In genomic region chr2:228723599-228723998, GRCh38 we compare ENCODE assay signal across 24 cellular contexts.
DNase-seq lines count a peak whose midpoint lies in the region; ATAC-seq, FAIRE-seq and TF ChIP-seq lines count a peak whose summit lies in the region.
"Had no signal": no experiment of that assay in that cellular context is flagged by ENCODE, and none has a peak within 500 bp of the region (broad histone marks: within the 10 kb centered on the region; RNA-seq: fewer than 3 reads in every experiment).

No MANE protein-coding gene starts in this region.

- CTCF ChIA-PET in HepG2 (lab: Yijun Ruan, JAX; ENCODE audit: low intra/inter-chr PET ratio, low total read pairs) = no interaction called here

- in situ Hi-C loops in HepG2 (cut with HindIII; ENCODE audit: extremely low pct_ligation_motif_present, low pct_unique_long_range_greater_than_20kb) = no loop called here

- H3K4me3 ChIP-seq in HepG2 (replicated peaks in 1 of 3; ENCODE audit: insufficient read depth in 1 of 3, low read depth in 2 of 3, low read length in 3 of 3) (no peak overlapping the region), right lobe of liver (no peak overlapping the region), bronchial epithelial cell (ENCODE audit: low read depth, low read length) (no peak overlapping the region), lower lobe of right lung (no peak overlapping the region), upper lobe of right lung (no peak overlapping the region)
- H3K4me3 ChIP-seq: BLaER1, GM12878 had no signal

- H4K20me1 ChIP-seq in HepG2 (ENCODE audit: insufficient read depth, low read length) = no peaks in the 10 kb centered on the region
- H4K20me1 ChIP-seq: BLaER1 had no signal

- no peak for TF ChIP-seq CTCF in HepG2 (CRISPR knock-in tag; IDR thresholded peaks at IDR 0.05)
- TF ChIP-seq CTCF in right lobe of liver (IDR thresholded peaks at IDR 0.05) = no peak
- TF ChIP-seq CTCF in bronchial epithelial cell (IDR thresholded peaks at IDR 0.05; ENCODE audit: insufficient read depth, low read length, severe bottlenecking) = no peak
- TF ChIP-seq CTCF in lower lobe of right lung (IDR thresholded peaks at IDR 0.05) = no peak
- TF ChIP-seq CTCF in upper lobe of right lung (IDR thresholded peaks at IDR 0.05) = no peak

- TF ChIP-seq RAD21 in HepG2 (CRISPR knock-in tag; IDR thresholded peaks at IDR 0.05) = no peak

- H3K36me3 ChIP-seq in HepG2 (replicated peaks in 1 of 2; ENCODE audit: control insufficient read depth in 1 of 2, insufficient read depth in 2 of 2, low read length in 2 of 2) (no peaks in the 10 kb centered on the region), right lobe of liver (no peaks in the 10 kb centered on the region), bronchial epithelial cell (ENCODE audit: control insufficient read depth, insufficient read depth, low read length) (no peaks in the 10 kb centered on the region), lower lobe of right lung (no peaks in the 10 kb centered on the region), upper lobe of right lung (no peaks in the 10 kb centered on the region)
- H3K36me3 ChIP-seq: BE2C, BLaER1 had no signal

- no peak for TF ChIP-seq EP300 in HepG2 (IDR thresholded peaks at IDR 0.05; ENCODE audit: low read depth in 2 of 2, low read length in 2 of 2)
- TF ChIP-seq EP300 in HepG2 (CRISPR knock-in tag; IDR thresholded peaks at IDR 0.05; ENCODE audit: borderline replicate concordance) = no peak

- H2AFZ ChIP-seq in HepG2 (ENCODE audit: low read length) = no peak overlapping the region

- no peak for FAIRE-seq in HepG2 (lab: Jason Lieb, UNC)
- FAIRE-seq in bronchial epithelial cell (lab: Jason Lieb, UNC) = peak; percentile 60
- FAIRE-seq: GM12878, GM12892, GM18507 had no signal

- no peaks in the 10 kb centered on the region for H3K27me3 ChIP-seq in HepG2 (ENCODE audit: control insufficient read depth in 1 of 2, insufficient read depth in 2 of 2, low read length in 2 of 2)
- no peaks in the 10 kb centered on the region for H3K27me3 ChIP-seq in right lobe of liver
- no peaks in the 10 kb centered on the region for H3K27me3 ChIP-seq in bronchial epithelial cell (ENCODE audit: control insufficient read depth, insufficient read depth, low read length)
- H3K27me3 ChIP-seq in lower lobe of right lung (ENCODE audit: low read depth) = no peaks in the 10 kb centered on the region
- H3K27me3 ChIP-seq in upper lobe of right lung = no peaks in the 10 kb centered on the region
- H3K27me3 ChIP-seq: BE2C, BLaER1 had no signal

- ATAC-seq in HepG2 (no peak), right lobe of liver (no peak), lower lobe of right lung (no peak), upper lobe of right lung (no peak)
- ATAC-seq: GM12878 had no signal

- WGBS in HepG2 (ENCODE audit: low lambda C conversion rate) = 0% methylated on average over 1 of the region's 1 CpG
- 64% methylated on average over 1 of the region's 1 CpG for WGBS in right lobe of liver (ENCODE audit: insufficient coverage, low coverage, low lambda C conversion rate, missing lambda C conversion rate)

- no TSS peak for BruUV-seq in HepG2 (replicated peaks; lab: Mats Ljungman, UMichigan)

- H3K27ac ChIP-seq in HepG2 (ENCODE audit: extremely low read length, insufficient read depth, low read length) = no peak overlapping the region
- H3K27ac ChIP-seq in right lobe of liver = no peak overlapping the region
- no peak overlapping the region for H3K27ac ChIP-seq in lower lobe of right lung
- no peak overlapping the region for H3K27ac ChIP-seq in upper lobe of right lung
- H3K27ac ChIP-seq: 22Rv1, BLaER1 had no signal

- H3K4me2 ChIP-seq in HepG2 (ENCODE audit: low read depth, low read length) = no peak overlapping the region
- H3K4me2 ChIP-seq: BLaER1 had no signal

- H3K79me2 ChIP-seq in HepG2 (ENCODE audit: insufficient read depth, low read length) = no peaks in the 10 kb centered on the region

- TF ChIP-seq POLR2A in HepG2 (IDR thresholded peaks at IDR 0.05; ENCODE audit: insufficient read depth in 1 of 2, low read depth in 2 of 2, low read length in 2 of 2) (no peak), right lobe of liver (IDR thresholded peaks at IDR 0.05) (no peak)

- H3K9ac ChIP-seq in HepG2 (ENCODE audit: insufficient read depth, low read depth, low read length) = no peak overlapping the region
- H3K9ac ChIP-seq: BLaER1 had no signal

- POLR2A ChIA-PET in HepG2 (lab: Yijun Ruan, JAX) = no interaction called here

- intact Hi-C loops in HepG2 (cut with micrococcal nuclease; ENCODE audit: unreplicated experiment) = no loop called here
- intact Hi-C loops in right lobe of liver (cut with DNase I) = no loop called here
- intact Hi-C loops in lower lobe of right lung (cut with DNase I) = no loop called here
- intact Hi-C loops in upper lobe of right lung (cut with DNase I) = no loop called here

- H3K9me3 ChIP-seq in HepG2 (ENCODE audit: low read length) (peaks cover 72% of the 10 kb centered on the region), right lobe of liver (no peaks in the 10 kb centered on the region), lower lobe of right lung (no peaks in the 10 kb centered on the region), upper lobe of right lung (no peaks in the 10 kb centered on the region)
- H3K9me3 ChIP-seq: BE2C had no signal

- no peak for DNase-seq in HepG2 (ENCODE audit: low spot score)
- DNase-seq in right lobe of liver = no peak
- DNase-seq in bronchial epithelial cell (ENCODE audit: low read depth) = no peak
- no peak for DNase-seq in lower lobe of right lung
- no peak for DNase-seq in upper lobe of right lung
- DNase-seq: ACHN; BE2C; C1 segment of cervical spinal cord; CD4-positive, alpha-beta memory T cell; CD4-positive, CD25-positive, alpha-beta regulatory T cell; CD8-positive, alpha-beta memory T cell; COR-L47; DMS 273 treated with DMSO at 0.1 percent for 48 hours; DMS153; DMS53; DMS79; DND-41; EL; GDM1 had no signal

- H3K4me1 ChIP-seq in HepG2 (ENCODE audit: insufficient read depth, low read length) (no peaks in the 10 kb centered on the region), right lobe of liver (no peaks in the 10 kb centered on the region), lower lobe of right lung (no peaks in the 10 kb centered on the region), upper lobe of right lung (no peaks in the 10 kb centered on the region)
- H3K4me1 ChIP-seq: BE2C had no signal

TF ChIP-seq in HepG2, 621 proteins besides CTCF, POLR2A, EP300 and RAD21:
- no peak for TF ChIP-seq ZNF577 (CRISPR knock-in tag; IDR thresholded peaks at IDR 0.05; ENCODE audit: borderline replicate concordance, low read depth)
- TF ChIP-seq MAFF (IDR thresholded peaks at IDR 0.05; ENCODE audit: low read depth, low read length) = peak; percentile 85
- TF ChIP-seq MAFK (conservative IDR thresholded peaks at IDR 0.05 in 1 of 2, IDR thresholded peaks at IDR 0.05 in 1 of 2; ENCODE audit: low read length in 2 of 2) = peak; percentile 88 to 90
- TF ChIP-seq RARG (CRISPR knock-in tag; IDR thresholded peaks at IDR 0.05; ENCODE audit: low read depth) = no peak
TF ChIP-seq in HepG2: peak in this region for 2.
